Comparison of ENCODE assay signal across 8 cellular contexts in the genomic region with DNA sequence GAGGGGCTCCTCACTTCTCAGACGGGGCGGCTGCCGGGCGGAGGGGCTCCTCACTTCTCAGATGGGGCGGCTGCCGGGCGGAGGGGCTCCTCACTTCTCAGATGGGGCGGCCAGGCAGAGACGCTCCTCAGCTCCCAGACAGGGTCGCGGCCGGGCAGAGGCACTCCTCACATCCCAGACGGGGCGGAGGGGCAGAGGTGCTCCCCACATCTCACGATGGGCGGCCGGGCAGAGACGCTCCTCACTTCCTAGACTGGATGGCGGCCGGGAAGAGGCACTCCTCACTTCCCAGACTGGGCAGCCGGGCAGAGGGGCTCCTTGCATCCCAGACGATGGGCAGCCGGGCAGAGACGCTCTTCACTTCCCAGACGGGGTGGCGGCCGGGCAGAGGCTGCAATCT. TPM values are rescaled to one million over a fixed set of nuclear protein-coding genes. Genes with fewer than 3 reads are reported as not detected.
DNase-seq lines count a peak whose midpoint lies in the region; ATAC-seq, FAIRE-seq and TF ChIP-seq lines count a peak whose summit lies in the region.
"Not testable (repeated sequence)": the region's sequence is repeated elsewhere in the genome, so short reads cannot be mapped to it uniquely, and the experiment has no call there.
"Had no signal": no experiment of that assay in that cellular context is flagged by ENCODE, and none has a peak within 500 bp of the region (broad histone marks: within the 10 kb centered on the region; RNA-seq: fewer than 3 reads in every experiment).

No MANE protein-coding gene starts in this region.

- not testable (repeated sequence) for FAIRE-seq in K562 (lab: Jason Lieb, UNC)

- H3K27ac ChIP-seq in K562 (ENCODE audit: extremely low read depth, low read depth, low read length): not testable (repeated sequence)

- not testable (repeated sequence) for H3K9ac ChIP-seq in K562 (ENCODE audit: insufficient read depth in 1 of 2, low read depth in 2 of 2, low read length in 2 of 2)

- WGBS in K562 (ENCODE audit: insufficient coverage, low coverage, missing lambda C conversion rate): 96% methylated on average over 18 of the region's 27 CpGs

- not testable (repeated sequence) for TF ChIP-seq RAD21 in K562 (CRISPR knock-in tag; conservative IDR thresholded peaks at IDR 0.05 in 1 of 2, IDR thresholded peaks at IDR 0.05 in 1 of 2)

- intact Hi-C loops in K562 (cut with micrococcal nuclease): not testable (repeated sequence)

- H4K20me1 ChIP-seq in K562 (replicated peaks; ENCODE audit: control insufficient read depth, insufficient read depth, low read length): not testable (repeated sequence)

- DNase-seq in activated CD8-positive, alpha-beta memory T cell treated with anti-CD3 and anti-CD28 coated beads for 24 hours: peak; percentile 33
- not testable (repeated sequence) for DNase-seq in K562 (ENCODE audit: extremely low read depth in 1 of 4, low spot score in 3 of 4)

- TF ChIP-seq POLR2A in K562 (conservative IDR thresholded peaks at IDR 0.05): not testable (repeated sequence)

- not testable (repeated sequence) for H3K79me2 ChIP-seq in K562 (ENCODE audit: control insufficient read depth, insufficient read depth, low read length)

- not testable (repeated sequence) for H3K9me1 ChIP-seq in K562 (ENCODE audit: control insufficient read depth, insufficient read depth, low read length)

- peaks cover 69% of the 10 kb centered on the region for H3K36me3 ChIP-seq in K562 (ENCODE audit: control insufficient read depth, insufficient read depth, low read length)

- H2AFZ ChIP-seq in K562 (ENCODE audit: low read depth, low read length): not testable (repeated sequence)

- not testable (repeated sequence) for ATAC-seq in K562

- H3K9me3 ChIP-seq in K562 (replicated peaks; ENCODE audit: control insufficient read depth, insufficient read depth, low read depth, low read length): not testable (repeated sequence)

- POLR2A ChIA-PET in K562 (lab: Yijun Ruan, JAX): not testable (repeated sequence)

- CTCF ChIA-PET in K562 (lab: Yijun Ruan, JAX; ENCODE audit: low intra/inter-chr PET ratio): not testable (repeated sequence)

- TF ChIP-seq CTCF in K562 (IDR thresholded peaks at IDR 0.05 in 2 of 3, conservative IDR thresholded peaks at IDR 0.05 in 1 of 3; ENCODE audit: insufficient read depth in 2 of 3, low read depth in 1 of 3, low read length in 3 of 3): not testable (repeated sequence)

- TF ChIP-seq EP300 in K562 (IDR thresholded peaks at IDR 0.05; ENCODE audit: low read length): not testable (repeated sequence)

- not testable (repeated sequence) for BruUV-seq in K562 (replicated peaks; lab: Mats Ljungman, UMichigan)

- in situ Hi-C loops in K562 (cut with MboI): not testable (repeated sequence)

- not testable (repeated sequence) for H3K4me1 ChIP-seq in K562 (replicated peaks in 1 of 2; ENCODE audit: control insufficient read depth in 2 of 2, insufficient read depth in 2 of 2, low read length in 2 of 2)

- not testable (repeated sequence) for H3K4me3 ChIP-seq in K562

- not testable (repeated sequence) for H3K4me2 ChIP-seq in K562 (ENCODE audit: insufficient read depth, low read length)

- not testable (repeated sequence) for H3K27me3 ChIP-seq in K562 (ENCODE audit: control insufficient read depth in 2 of 2, insufficient read depth in 2 of 2, low read length in 2 of 2)

TF ChIP-seq in K562, 482 proteins besides CTCF, POLR2A, EP300 and RAD21:
- TF ChIP-seq POLR2G (IDR thresholded peaks at IDR 0.05; ENCODE audit: low read depth, low read length): 0 out of 2 replicates have a peak, but pooled peaks have one; percentile 35
- TF ChIP-seq, protein P1, sequence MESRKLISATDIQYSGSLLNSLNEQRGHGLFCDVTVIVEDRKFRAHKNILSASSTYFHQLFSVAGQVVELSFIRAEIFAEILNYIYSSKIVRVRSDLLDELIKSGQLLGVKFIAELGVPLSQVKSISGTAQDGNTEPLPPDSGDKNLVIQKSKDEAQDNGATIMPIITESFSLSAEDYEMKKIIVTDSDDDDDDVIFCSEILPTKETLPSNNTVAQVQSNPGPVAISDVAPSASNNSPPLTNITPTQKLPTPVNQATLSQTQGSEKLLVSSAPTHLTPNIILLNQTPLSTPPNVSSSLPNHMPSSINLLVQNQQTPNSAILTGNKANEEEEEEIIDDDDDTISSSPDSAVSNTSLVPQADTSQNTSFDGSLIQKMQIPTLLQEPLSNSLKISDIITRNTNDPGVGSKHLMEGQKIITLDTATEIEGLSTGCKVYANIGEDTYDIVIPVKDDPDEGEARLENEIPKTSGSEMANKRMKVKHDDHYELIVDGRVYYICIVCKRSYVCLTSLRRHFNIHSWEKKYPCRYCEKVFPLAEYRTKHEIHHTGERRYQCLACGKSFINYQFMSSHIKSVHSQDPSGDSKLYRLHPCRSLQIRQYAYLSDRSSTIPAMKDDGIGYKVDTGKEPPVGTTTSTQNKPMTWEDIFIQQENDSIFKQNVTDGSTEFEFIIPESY (CRISPR knock-in tag; IDR thresholded peaks at IDR 0.05): peak; percentile 19; the same call in 1 of the 2 replicates

RNA-seq across cellular contexts. Expression of a gene that starts 25.9 kb away (rescaled TPM):
- 1.4 and 1.6 TPM in 2 replicates for total RNA-seq in K562 (2011; cell fraction: chromatin; rRNA removed; ENCODE audit: low replicate concordance)
- total RNA-seq in K562 (2011; cell fraction: nucleolus; rRNA removed): 1.4 TPM in 1 of 2 replicates, not detected in the other
- total RNA-seq in K562 (2011; cell fraction: nucleoplasm; rRNA removed): 1.5 TPM in 1 of 2 replicates, not detected in the other
- total RNA-seq in K562 (2014; rRNA removed) (0.37 TPM in 1 of 2 replicates, not detected in the other), K562 (2014; rRNA removed; fragmentation: Illumina TruSeq; extraction: Trizol) (1.1 and 1.4 TPM in 2 replicates), K562 (2015; rRNA removed; fragmentation: Illumina TruSeq; extraction: Trizol) (0.62 and 1.7 TPM in 2 replicates), K562 (2021) (0.58 and 1.5 TPM in 2 replicates)
- polyA plus RNA-seq in K562 (2011; rRNA removed) (1.3 and 1.5 TPM in 2 replicates), K562 (2014; fragmentation: Illumina TruSeq; extraction: Trizol) (1.4 and 1.5 TPM in 2 replicates), K562 (2014; fragmentation: Nextera tagmentation; extraction: Ambion mirVana) (under 1 TPM; 0.59 to 0.73 TPM), K562 (2014; rRNA removed) (1.8 TPM in 2 replicates)
- 0.13 and 0.94 TPM in 2 replicates for polyA plus RNA-seq in K562 (2011; cell fraction: cytosol; rRNA removed)
- 5.4 and 7.6 TPM in 2 replicates for polyA plus RNA-seq in K562 (2011; cell fraction: nucleus; rRNA removed)
- polyA plus RNA-seq in K562 (2012): 1.9 and 2.1 TPM in 2 replicates
- polyA minus RNA-seq in K562 (2011; rRNA and poly(A)+ RNA removed): 1.5 TPM in 1 of 2 replicates, not detected in the other
- polyA minus RNA-seq in K562 (2011; cell fraction: cytosol; rRNA and poly(A)+ RNA removed): not detected in 2 replicates
- 0.78 TPM in 1 of 2 replicates, not detected in the other for polyA minus RNA-seq in K562 (2011; cell fraction: nucleus; rRNA and poly(A)+ RNA removed)
- total RNA-seq: Caco-2; Calu3; CD4-positive, CD25-positive, alpha-beta regulatory T cell had no signal
- polyA plus RNA-seq: CD14-positive monocyte had no signal

RNA-seq across cellular contexts. Expression of a gene that starts 42.2 kb away (rescaled TPM):
- 202 and 262 TPM in 2 replicates for total RNA-seq in K562 (2011; cell fraction: chromatin; rRNA removed; ENCODE audit: low replicate concordance)
- 90.7 and 112 TPM in 2 replicates for total RNA-seq in K562 (2011; cell fraction: nucleolus; rRNA removed)
- 109 and 122 TPM in 2 replicates for total RNA-seq in K562 (2011; cell fraction: nucleoplasm; rRNA removed)
- 38.5 and 39.8 TPM in 2 replicates for total RNA-seq in K562 (2014; rRNA removed)
- total RNA-seq in K562 (2014; rRNA removed; fragmentation: Illumina TruSeq; extraction: Trizol): 40.8 and 41.7 TPM in 2 replicates
- 52.4 and 54.7 TPM in 2 replicates for total RNA-seq in K562 (2015; rRNA removed; fragmentation: Illumina TruSeq; extraction: Trizol)
- 50.3 and 56.3 TPM in 2 replicates for total RNA-seq in K562 (2021)
- polyA plus RNA-seq in K562 (2011; rRNA removed): 81.8 and 104 TPM in 2 replicates
- 27.2 and 41.8 TPM in 2 replicates for polyA plus RNA-seq in K562 (2011; cell fraction: cytosol; rRNA removed)
- polyA plus RNA-seq in K562 (2011; cell fraction: nucleus; rRNA removed): 388 and 426 TPM in 2 replicates
- polyA plus RNA-seq in K562 (2012): 46.1 and 56.3 TPM in 2 replicates
- polyA plus RNA-seq in K562 (2014; fragmentation: Illumina TruSeq; extraction: Trizol): 42.3 TPM in 2 replicates
- polyA plus RNA-seq in K562 (2014; fragmentation: Nextera tagmentation; extraction: Ambion mirVana): 10 to 100 TPM; 10.1 to 13.8 TPM
- polyA plus RNA-seq in K562 (2014; rRNA removed): 52.9 and 55.1 TPM in 2 replicates
- polyA minus RNA-seq in K562 (2011; rRNA and poly(A)+ RNA removed): 62.4 and 66.1 TPM in 2 replicates
- 32.6 and 37.9 TPM in 2 replicates for polyA minus RNA-seq in K562 (2011; cell fraction: cytosol; rRNA and poly(A)+ RNA removed)
- 79.6 and 139 TPM in 2 replicates for polyA minus RNA-seq in K562 (2011; cell fraction: nucleus; rRNA and poly(A)+ RNA removed)
- polyA plus RNA-seq: CD4-positive, alpha-beta memory T cell; CD8-positive, alpha-beta memory T cell had no signal
